1 cellular context compared by ENCODE assay signal in genomic region chr6:42547407-42548329, GRCh38.
TF ChIP-seq lines count a peak whose summit lies in the region.

No MANE protein-coding gene starts in this region.

TF ChIP-seq in HEK293, 187 proteins besides CTCF, POLR2A, EP300 and RAD21 (continued from another document):
- TF ChIP-seq ZBTB11 (tag by site-specific recombination; conservative IDR thresholded peaks at IDR 0.05; ENCODE audit: low read depth) (no peak), OVOL3 (tag by site-specific recombination; IDR thresholded peaks at IDR 0.05) (no peak)
